In the genomic region with DNA sequence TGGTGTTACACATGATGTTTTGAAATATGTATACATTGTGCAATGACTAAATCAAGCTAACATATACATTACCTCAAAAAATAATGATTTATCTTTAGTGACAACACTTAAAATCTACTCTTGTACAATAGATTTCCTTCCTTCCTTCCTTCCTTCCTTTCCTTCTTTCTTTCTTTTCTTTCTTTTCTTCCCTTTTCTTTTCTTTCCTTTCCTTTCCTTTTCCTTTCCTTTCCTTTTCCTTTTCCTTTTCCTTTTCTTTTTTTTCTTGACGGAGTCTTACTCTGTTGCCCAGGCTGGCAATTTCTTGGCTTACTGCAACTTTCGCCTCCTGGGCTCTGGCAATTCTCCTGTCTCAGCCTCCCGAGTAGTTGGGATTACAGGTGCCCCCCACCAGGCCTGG, we compare ENCODE assay signal across 25 cellular contexts.
"Had no signal": no experiment of that assay in that cellular context is flagged by ENCODE, and none has a peak within 500 bp of the region (broad histone marks: within the 10 kb centered on the region; RNA-seq: fewer than 3 reads in every experiment).

No MANE protein-coding gene starts in this region.

- H3K9me3 ChIP-seq: colonic mucosa, esophagus muscularis mucosa, esophagus squamous epithelium, gastrocnemius medialis, gastroesophageal sphincter, heart left ventricle, heart right ventricle had no signal

- H3K4me1 ChIP-seq: colonic mucosa, esophagus muscularis mucosa, esophagus squamous epithelium, foreskin keratinocyte, gastrocnemius medialis, gastroesophageal sphincter, heart left ventricle, heart right ventricle had no signal

- H3K4me1 Mint-ChIP-seq: endodermal cell had no signal

- H3K36me3 ChIP-seq: colonic mucosa, esophagus muscularis mucosa, esophagus squamous epithelium, gastrocnemius medialis, gastroesophageal sphincter, heart left ventricle, heart right ventricle had no signal

- H3K4me3 ChIP-seq: colonic mucosa, coronary artery, dorsolateral prefrontal cortex, esophagus muscularis mucosa, esophagus squamous epithelium, gastrocnemius medialis, gastroesophageal sphincter, heart left ventricle, heart right ventricle had no signal

- H3K4me3 Mint-ChIP-seq: dendritic cell treated with granulocyte-macrophage colony-stimulating factor and Interleukin-4, amounts not matched to agents 40 ng/mL and 50 ng/mL, for 4 days; effector memory CD8-positive, alpha-beta T cell; endodermal cell had no signal

- H3K27ac Mint-ChIP-seq: dendritic cell treated with granulocyte-macrophage colony-stimulating factor and Interleukin-4, amounts not matched to agents 40 ng/mL and 50 ng/mL, for 4 days; effector memory CD8-positive, alpha-beta T cell; endodermal cell had no signal

- H3K27me3 Mint-ChIP-seq: dendritic cell treated with granulocyte-macrophage colony-stimulating factor and Interleukin-4, amounts not matched to agents 40 ng/mL and 50 ng/mL, for 4 days; effector memory CD8-positive, alpha-beta T cell had no signal

- DNase-seq: colonic mucosa; cortex of kidney; dermis blood vessel endothelial cell; dorsolateral prefrontal cortex; effector CD4-positive, alpha-beta T cell; effector CD8-positive, alpha-beta T cell; effector memory CD4-positive, alpha-beta T cell; effector memory CD8-positive, alpha-beta T cell; endodermal cell; erythroblast; esophagus squamous epithelium; foreskin fibroblast; foreskin keratinocyte; foreskin melanocyte; gastrocnemius medialis; glutamatergic neuron; head of caudate nucleus; heart left ventricle; heart right ventricle had no signal

- H3K27ac ChIP-seq: colonic mucosa, coronary artery, dorsolateral prefrontal cortex, epithelial cell of prostate, esophagus muscularis mucosa, esophagus squamous epithelium, foreskin keratinocyte, gastrocnemius medialis, gastroesophageal sphincter, heart left ventricle, heart right ventricle had no signal

- H3K9me3 Mint-ChIP-seq: dendritic cell treated with granulocyte-macrophage colony-stimulating factor and Interleukin-4, amounts not matched to agents 40 ng/mL and 50 ng/mL, for 4 days; endodermal cell had no signal

- FAIRE-seq: endothelial cell of umbilical vein had no signal
